In genomic region chr10:73964743-73965142, GRCh38 we compare ENCODE assay signal across 2 cellular contexts.
TF ChIP-seq lines count a peak whose summit lies in the region.

No MANE protein-coding gene starts in this region.

TF ChIP-seq in IMR-90, 13 proteins besides CTCF, POLR2A, EP300 and RAD21:
- no peak for TF ChIP-seq RFX5 (IDR thresholded peaks at IDR 0.05; ENCODE audit: low read depth, low read length)

TF ChIP-seq in H1, 55 proteins besides CTCF, POLR2A, EP300 and RAD21:
- TF ChIP-seq EZH2 (IDR thresholded peaks at IDR 0.05; ENCODE audit: low read depth, low read length, severe bottlenecking) = no peak
